Comparison of ENCODE assay signal across 31 cellular contexts in the genomic region with DNA sequence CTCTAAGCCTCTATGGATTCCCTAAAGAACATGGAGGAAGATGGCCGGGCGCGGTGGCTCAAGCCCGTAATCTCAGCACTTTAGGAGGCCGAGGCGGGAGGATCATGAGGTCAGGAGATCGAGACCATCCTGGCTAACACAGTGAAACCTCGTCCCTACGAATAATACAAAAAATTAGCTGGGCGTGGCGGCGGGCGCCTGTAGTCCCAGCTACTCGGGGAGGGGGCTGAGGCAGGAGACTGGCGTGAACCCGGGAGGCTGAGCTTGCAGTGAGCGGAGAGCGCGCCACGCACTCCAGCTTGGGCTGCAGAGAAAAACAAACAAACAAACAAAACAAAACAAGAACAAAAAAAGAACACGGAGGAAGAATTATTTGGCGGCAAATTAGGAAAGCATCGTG.
"Had no signal": no experiment of that assay in that cellular context is flagged by ENCODE, and none has a peak within 500 bp of the region (broad histone marks: within the 10 kb centered on the region; RNA-seq: fewer than 3 reads in every experiment).

No MANE protein-coding gene starts in this region.

- H3K27ac ChIP-seq: adrenal gland, body of pancreas, esophagus muscularis mucosa, foreskin keratinocyte, gastrocnemius medialis, heart right ventricle had no signal

- ATAC-seq: activated CD4-positive, alpha-beta T cell treated with anti-CD3 and anti-CD28 coated beads for 36 hours; activated CD8-positive, alpha-beta memory T cell treated with anti-CD3 and anti-CD28 coated beads, Interleukin-2, amount 10 ng/mL, durations not matched to agents 7 days and 5 days; activated CD8-positive, alpha-beta T cell treated with anti-CD3 and anti-CD28 coated beads, Interleukin-2, amount 10 ng/mL, durations not matched to agents 7 days and 5 days; activated naive CD8-positive, alpha-beta T cell treated with anti-CD3 and anti-CD28 coated beads, Interleukin-2, amount 50 U/mL, for 24 hours; body of pancreas; effector memory CD8-positive, alpha-beta T cell; foreskin keratinocyte; gastrocnemius medialis; heart right ventricle; T-helper 17 cell had no signal

- H3K27ac Mint-ChIP-seq: activated CD4-positive, alpha-beta T cell treated with anti-CD3 and anti-CD28 coated beads for 36 hours; activated CD4-positive, alpha-beta T cell treated with anti-CD3 and anti-CD28 coated beads, Interleukin-2, amount 10 ng/mL, durations not matched to agents 7 days and 5 days; activated CD8-positive, alpha-beta memory T cell treated with anti-CD3 and anti-CD28 coated beads, Interleukin-2, amount 10 ng/mL, durations not matched to agents 7 days and 5 days; activated CD8-positive, alpha-beta T cell treated with anti-CD3 and anti-CD28 coated beads, Interleukin-2, amount 10 ng/mL, durations not matched to agents 7 days and 5 days; activated naive CD4-positive, alpha-beta T cell treated with anti-CD3 and anti-CD28 coated beads for 36 hours; activated naive CD4-positive, alpha-beta T cell treated with anti-CD3 and anti-CD28 coated beads, Interleukin-2, amount 50 U/mL, for 24 hours; activated naive CD8-positive, alpha-beta T cell treated with anti-CD3 and anti-CD28 coated beads for 36 hours; activated naive CD8-positive, alpha-beta T cell treated with anti-CD3 and anti-CD28 coated beads, Interleukin-2, amount 50 U/mL, for 24 hours; activated T-helper 1 cell treated with anti-CD3 and anti-CD28 coated beads, Interleukin-12 subunit alpha, Interleukin-12 subunit beta, Interleukin-2, Interleukin-4 antibody, amounts not matched to agents 30 ng/mL and 10 ng/mL and 1 ng/mL, durations not matched to agents 14 hours and 24 hours and 36 hours; activated T-helper 2 cell treated with anti-CD3 and anti-CD28 coated beads, Interferon-gamma antibody, Interleukin-2, Interleukin-4, amounts not matched to agents 10 μg/mL and 5 μg/mL and 100 μg/mL, durations not matched to agents 14 hours and 24 hours and 36 hours; effector memory CD8-positive, alpha-beta T cell; T-helper 17 cell had no signal

- H3K36me3 ChIP-seq: adrenal gland, esophagus muscularis mucosa, gastrocnemius medialis, heart right ventricle had no signal

- H3K4me3 Mint-ChIP-seq: activated CD4-positive, alpha-beta T cell treated with anti-CD3 and anti-CD28 coated beads for 36 hours; activated CD4-positive, alpha-beta T cell treated with anti-CD3 and anti-CD28 coated beads, Interleukin-2, amount 10 ng/mL, durations not matched to agents 7 days and 5 days; activated CD8-positive, alpha-beta memory T cell treated with anti-CD3 and anti-CD28 coated beads, Interleukin-2, amount 10 ng/mL, durations not matched to agents 7 days and 5 days; activated CD8-positive, alpha-beta T cell treated with anti-CD3 and anti-CD28 coated beads, Interleukin-2, amount 10 ng/mL, durations not matched to agents 7 days and 5 days; activated naive CD4-positive, alpha-beta T cell treated with anti-CD3 and anti-CD28 coated beads for 36 hours; activated naive CD4-positive, alpha-beta T cell treated with anti-CD3 and anti-CD28 coated beads, Interleukin-2, amount 50 U/mL, for 24 hours; activated naive CD8-positive, alpha-beta T cell treated with anti-CD3 and anti-CD28 coated beads for 36 hours; activated naive CD8-positive, alpha-beta T cell treated with anti-CD3 and anti-CD28 coated beads, Interleukin-2, amount 50 U/mL, for 24 hours; activated T-helper 1 cell treated with anti-CD3 and anti-CD28 coated beads, Interleukin-12 subunit alpha, Interleukin-12 subunit beta, Interleukin-2, Interleukin-4 antibody, amounts not matched to agents 30 ng/mL and 10 ng/mL and 1 ng/mL, durations not matched to agents 14 hours and 24 hours and 36 hours; effector memory CD8-positive, alpha-beta T cell; T-helper 17 cell had no signal

- DNase-seq: activated CD4-positive, alpha-beta T cell treated with anti-CD3 and anti-CD28 coated beads for 36 hours; activated CD4-positive, alpha-beta T cell treated with anti-CD3 and anti-CD28 coated beads, Interleukin-2, amount 10 ng/mL, durations not matched to agents 7 days and 5 days; activated CD4-positive, alpha-beta T cell treated with anti-CD3 and anti-CD28 coated beads, Interleukin-2, amount 50 U/mL, for 48 hours; activated CD4-positive, CD25-positive, alpha-beta regulatory T cell; activated CD4-positive, CD25-positive, alpha-beta regulatory T cell treated with anti-CD3 and anti-CD28 coated beads, Interleukin-2, amount 50 U/mL, for 72 hours; activated CD8-positive, alpha-beta memory T cell treated with anti-CD3 and anti-CD28 coated beads, Interleukin-2, amount 10 ng/mL, durations not matched to agents 7 days and 5 days; activated CD8-positive, alpha-beta memory T cell treated with anti-CD3 and anti-CD28 coated beads, Interleukin-2, amount 50 U/mL, for 4 hours; activated CD8-positive, alpha-beta T cell treated with anti-CD3 and anti-CD28 coated beads, Interleukin-2, amount 10 ng/mL, durations not matched to agents 7 days and 5 days; activated effector memory CD4-positive, alpha-beta T cell treated with anti-CD3 and anti-CD28 coated beads, Interleukin-2, amount 50 U/mL, for 16 hours; activated naive CD4-positive, alpha-beta T cell treated with anti-CD3 and anti-CD28 coated beads for 36 hours; activated naive CD8-positive, alpha-beta T cell treated with anti-CD3 and anti-CD28 coated beads for 36 hours; activated naive CD8-positive, alpha-beta T cell treated with anti-CD3 and anti-CD28 coated beads, Interleukin-2, amount 50 U/mL, for 24 hours; activated T-cell treated with anti-CD3 and anti-CD28 coated beads, Interleukin-2, amount 50 U/mL, for 1 hour; activated T-cell treated with anti-CD3 and anti-CD28 coated beads, Interleukin-2, amount 50 U/mL, for 48 hours; adrenal gland; amygdala; aorta; body of pancreas; effector CD4-positive, alpha-beta T cell; effector memory CD8-positive, alpha-beta T cell; erythroblast; foreskin keratinocyte; gastrocnemius medialis; heart right ventricle; SW 1271; T-helper 1 cell; T-helper 17 cell had no signal

- H3K27me3 ChIP-seq: adrenal gland, body of pancreas, esophagus muscularis mucosa, foreskin keratinocyte, gastrocnemius medialis, heart right ventricle had no signal

- H3K9me3 Mint-ChIP-seq: activated CD4-positive, alpha-beta T cell treated with anti-CD3 and anti-CD28 coated beads, Interleukin-2, amount 10 ng/mL, durations not matched to agents 7 days and 5 days; activated naive CD4-positive, alpha-beta T cell treated with anti-CD3 and anti-CD28 coated beads for 36 hours; activated naive CD4-positive, alpha-beta T cell treated with anti-CD3 and anti-CD28 coated beads, Interleukin-2, amount 50 U/mL, for 24 hours; activated naive CD8-positive, alpha-beta T cell treated with anti-CD3 and anti-CD28 coated beads for 36 hours; activated naive CD8-positive, alpha-beta T cell treated with anti-CD3 and anti-CD28 coated beads, Interleukin-2, amount 50 U/mL, for 24 hours; activated T-helper 1 cell treated with anti-CD3 and anti-CD28 coated beads, Interleukin-12 subunit alpha, Interleukin-12 subunit beta, Interleukin-2, Interleukin-4 antibody, amounts not matched to agents 30 ng/mL and 10 ng/mL and 1 ng/mL, durations not matched to agents 14 hours and 24 hours and 36 hours; activated T-helper 2 cell treated with anti-CD3 and anti-CD28 coated beads, Interferon-gamma antibody, Interleukin-2, Interleukin-4, amounts not matched to agents 10 μg/mL and 5 μg/mL and 100 μg/mL, durations not matched to agents 14 hours and 24 hours and 36 hours; effector memory CD8-positive, alpha-beta T cell had no signal

- H3K9me3 ChIP-seq: adrenal gland, body of pancreas, esophagus muscularis mucosa, gastrocnemius medialis, heart right ventricle had no signal

- H3K36me3 Mint-ChIP-seq: activated naive CD4-positive, alpha-beta T cell treated with anti-CD3 and anti-CD28 coated beads, Interleukin-2, amount 50 U/mL, for 24 hours; activated naive CD8-positive, alpha-beta T cell treated with anti-CD3 and anti-CD28 coated beads for 36 hours had no signal

- H3K27me3 Mint-ChIP-seq: activated naive CD4-positive, alpha-beta T cell treated with anti-CD3 and anti-CD28 coated beads, Interleukin-2, amount 50 U/mL, for 24 hours; activated naive CD8-positive, alpha-beta T cell treated with anti-CD3 and anti-CD28 coated beads for 36 hours had no signal

- H3K4me3 ChIP-seq: adrenal gland, body of pancreas, esophagus muscularis mucosa, gastrocnemius medialis, heart right ventricle had no signal

- H3K4me1 Mint-ChIP-seq: activated naive CD8-positive, alpha-beta T cell treated with anti-CD3 and anti-CD28 coated beads for 36 hours had no signal

- H3K4me1 ChIP-seq: adrenal gland had no signal
